ENCODE assay signal across 30 cellular contexts in genomic region chr5:40359093-40359492, GRCh38.
"Had no signal": no experiment of that assay in that cellular context is flagged by ENCODE, and none has a peak within 500 bp of the region (broad histone marks: within the 10 kb centered on the region; RNA-seq: fewer than 3 reads in every experiment).

No MANE protein-coding gene starts in this region.

- H3K9me3 Mint-ChIP-seq: activated naive CD4-positive, alpha-beta T cell treated with anti-CD3 and anti-CD28 coated beads, Interleukin-2, amount 50 U/mL, for 24 hours had no signal

- H3K4me3 ChIP-seq: breast epithelium, SJCRH30 had no signal

- DNase-seq: activated B cell treated with CpG ODN at 0.5 μM for 24 hours; activated CD4-positive, alpha-beta T cell treated with anti-CD3 and anti-CD28 coated beads for 1 hour; activated CD4-positive, alpha-beta T cell treated with anti-CD3 and anti-CD28 coated beads, Interleukin-2, amount 10 ng/mL, durations not matched to agents 24 days and 14 days; activated CD4-positive, alpha-beta T cell treated with anti-CD3 and anti-CD28 coated beads, Interleukin-2, amount 50 U/mL, for 48 hours; activated CD8-positive, alpha-beta memory T cell treated with anti-CD3 and anti-CD28 coated beads, Interleukin-2, amount 10 ng/mL, durations not matched to agents 7 days and 5 days; activated effector memory CD4-positive, alpha-beta T cell treated with Interleukin-2 at 50 U/mL for 16 hours; activated naive CD4-positive, alpha-beta T cell; activated T-cell treated with anti-CD3 and anti-CD28 coated beads, Interleukin-2, amount 50 U/mL, for 24 hours; aorta; caudate nucleus; Kasumi-1; NCI-H1092; NCI-H1417 treated with DMSO at 0.1 percent for 48 hours; NCI-H1694; NCI-H2029; NCI-H2107; NCI-H510A treated with DMSO at 0.1 percent for 48 hours; NCI-H69; NK-92 treated with Interleukin-12 subunit alpha and Interleukin-12 subunit beta, amount 100 ng/mL, for 24 hours; OCI-M1; Right ventricle myocardium superior; RPMI8226; SJCRH30; SW 1271 had no signal

- ATAC-seq: activated CD8-positive, alpha-beta memory T cell treated with anti-CD3 and anti-CD28 coated beads, Interleukin-2, amount 10 ng/mL, durations not matched to agents 7 days and 5 days; Panc1; SK-N-SH treated with all-trans-retinoic acid at 6 μM for 48 hours had no signal

- H3K9me3 ChIP-seq: breast epithelium had no signal

- H3K27me3 Mint-ChIP-seq: activated B cell treated with CpG ODN at 0.5 μM for 24 hours; activated CD4-positive, alpha-beta T cell treated with anti-CD3 and anti-CD28 coated beads, Interleukin-2, amount 10 ng/mL, durations not matched to agents 24 days and 14 days; activated CD8-positive, alpha-beta memory T cell treated with anti-CD3 and anti-CD28 coated beads, Interleukin-2, amount 10 ng/mL, durations not matched to agents 7 days and 5 days; activated naive CD4-positive, alpha-beta T cell treated with anti-CD3 and anti-CD28 coated beads, Interleukin-2, amount 50 U/mL, for 24 hours; activated T-cell treated with anti-CD3 and anti-CD28 coated beads, Interleukin-2, amount 50 U/mL, for 24 hours had no signal

- H3K27ac Mint-ChIP-seq: activated B cell treated with CpG ODN at 0.5 μM for 24 hours; activated CD4-positive, alpha-beta T cell treated with anti-CD3 and anti-CD28 coated beads, Interleukin-2, amount 10 ng/mL, durations not matched to agents 24 days and 14 days; activated CD8-positive, alpha-beta memory T cell treated with anti-CD3 and anti-CD28 coated beads, Interleukin-2, amount 10 ng/mL, durations not matched to agents 7 days and 5 days; activated naive CD4-positive, alpha-beta T cell treated with anti-CD3 and anti-CD28 coated beads, Interleukin-2, amount 50 U/mL, for 24 hours; activated T-cell treated with anti-CD3 and anti-CD28 coated beads, Interleukin-2, amount 50 U/mL, for 24 hours; activated T-helper 1 cell treated with anti-CD3 and anti-CD28 coated beads, Interleukin-12 subunit alpha, Interleukin-12 subunit beta, Interleukin-2, Interleukin-4 antibody, amounts not matched to agents 30 ng/mL and 10 ng/mL and 1 ng/mL, durations not matched to agents 14 hours and 24 hours and 36 hours; T-helper 2 cell treated with Interferon-gamma antibody and Interleukin-4, amounts not matched to agents 5 μg/mL and 100 μg/mL, for 36 hours had no signal

- H3K27me3 ChIP-seq: breast epithelium, SJCRH30 had no signal

- H3K4me1 ChIP-seq: breast epithelium, SJCRH30 had no signal

- H3K4me1 Mint-ChIP-seq: activated B cell treated with CpG ODN at 0.5 μM for 24 hours had no signal

- H3K27ac ChIP-seq: breast epithelium, SJCRH30 had no signal

- H3K36me3 ChIP-seq: breast epithelium, SJCRH30 had no signal

- H3K4me3 Mint-ChIP-seq: activated B cell treated with CpG ODN at 0.5 μM for 24 hours; activated CD4-positive, alpha-beta T cell treated with anti-CD3 and anti-CD28 coated beads, Interleukin-2, amount 10 ng/mL, durations not matched to agents 24 days and 14 days; activated CD8-positive, alpha-beta memory T cell treated with anti-CD3 and anti-CD28 coated beads, Interleukin-2, amount 10 ng/mL, durations not matched to agents 7 days and 5 days; activated naive CD4-positive, alpha-beta T cell treated with anti-CD3 and anti-CD28 coated beads, Interleukin-2, amount 50 U/mL, for 24 hours; activated T-cell treated with anti-CD3 and anti-CD28 coated beads, Interleukin-2, amount 50 U/mL, for 24 hours; activated T-helper 1 cell treated with anti-CD3 and anti-CD28 coated beads, Interleukin-12 subunit alpha, Interleukin-12 subunit beta, Interleukin-2, Interleukin-4 antibody, amounts not matched to agents 30 ng/mL and 10 ng/mL and 1 ng/mL, durations not matched to agents 14 hours and 24 hours and 36 hours; T-helper 2 cell treated with Interferon-gamma antibody and Interleukin-4, amounts not matched to agents 5 μg/mL and 100 μg/mL, for 36 hours had no signal
